ENCODE assay signal across 27 cellular contexts in genomic region chr16:77491091-77491490, GRCh38. TPM values are rescaled to one million over a fixed set of nuclear protein-coding genes. Genes with fewer than 3 reads are reported as not detected.
"Had no signal": no experiment of that assay in that cellular context is flagged by ENCODE, and none has a peak within 500 bp of the region (broad histone marks: within the 10 kb centered on the region; RNA-seq: fewer than 3 reads in every experiment).

No MANE protein-coding gene starts in this region.

- H3K9me3 ChIP-seq: suprapubic skin, testis, thoracic aorta, thyroid gland, transverse colon, upper lobe of left lung, upper lobe of right lung, uterus, vagina had no signal

- ATAC-seq: stimulated activated effector memory CD8-positive, alpha-beta T cell treated with anti-CD3 and anti-CD28 coated beads, Interleukin-12 subunit alpha, Interleukin-12 subunit beta, amount 100 ng/mL, for 72 hours; stimulated activated memory B cell treated with anti-CD40 and anti-IgM and Interleukin-4, amounts not matched to agents 10 μg/mL and 1 μg/mL and 100 μg/mL, for 72 hours; stimulated activated naive B cell treated with anti-CD40 and anti-IgM and Interleukin-4, amounts not matched to agents 10 μg/mL and 1 μg/mL and 100 μg/mL, for 72 hours; stimulated activated naive CD8-positive, alpha-beta T cell treated with anti-CD3 and anti-CD28 coated beads, Interleukin-15, amount 100 ng/mL, for 72 hours; stimulated activated naive CD8-positive, alpha-beta T cell treated with anti-CD3 and anti-CD28 coated beads, Interleukin-15, Interleukin-2, amounts not matched to agents 100 U/mL and 50 U/mL, for 24 hours; upper lobe of right lung had no signal

- H3K27ac ChIP-seq: stomach, suprapubic skin, testis, thoracic aorta, thyroid gland, tibial artery, tibial nerve, transverse colon, upper lobe of left lung, upper lobe of right lung, uterus, vagina had no signal

- DNase-seq: stimulated activated CD4-positive, alpha-beta T cell treated with anti-CD3 and anti-CD28 coated beads, Interleukin-2, amount 100 ng/mL, for 48 hours; stimulated activated CD4-positive, alpha-beta T cell treated with anti-CD3 and anti-CD28 coated beads, Interleukin-4, amount 100 ng/mL, for 1 hour; stimulated activated CD4-positive, alpha-beta T cell treated with anti-CD3 and anti-CD28 coated beads, Interleukin-4, amount 100 ng/mL, for 24 hours; stimulated activated CD8-positive, alpha-beta memory T cell treated with anti-CD3 and anti-CD28 coated beads, Interleukin-4, amount 100 ng/mL, for 48 hours; stimulated activated naive B cell treated with anti-CD40 and anti-IgM and Interleukin-4, amounts not matched to agents 10 μg/mL and 1 μg/mL and 100 μg/mL, for 72 hours; stimulated activated naive CD4-positive, alpha-beta T cell; stimulated activated naive CD4-positive, alpha-beta T cell treated with Interleukin-2 at 50 U/mL for 16 hours; stimulated activated naive CD8-positive, alpha-beta T cell treated with anti-CD3 and anti-CD28 coated beads, Interleukin-15, amount 100 ng/mL, for 72 hours; stimulated activated naive CD8-positive, alpha-beta T cell treated with anti-CD3 and anti-CD28 coated beads, Interleukin-15, Interleukin-2, amounts not matched to agents 100 U/mL and 50 U/mL, for 24 hours; stomach; substantia nigra; testis; thyroid gland; tibial artery; transverse colon; trophoblast cell; upper lobe of left lung; upper lobe of right lung; uterus had no signal

- H3K4me1 ChIP-seq: stomach, suprapubic skin, testis, thyroid gland, tibial artery, tibial nerve, transverse colon, upper lobe of left lung, upper lobe of right lung, uterus, vagina had no signal

- FAIRE-seq: urothelium cell line had no signal

- H3K27me3 ChIP-seq: suprapubic skin, testis, thyroid gland, tibial artery, tibial nerve, transverse colon, upper lobe of left lung, upper lobe of right lung, uterus, vagina had no signal

- H3K4me3 ChIP-seq: stomach, suprapubic skin, testis, thoracic aorta, thyroid gland, tibial artery, tibial nerve, transverse colon, upper lobe of left lung, upper lobe of right lung, uterus, vagina had no signal

- H3K36me3 ChIP-seq: stomach, suprapubic skin, thoracic aorta, thyroid gland, tibial artery, tibial nerve, transverse colon, upper lobe of left lung, upper lobe of right lung, uterus, vagina had no signal

RNA-seq across cellular contexts. Expression of gene ADAMTS18, which starts 56.3 kb away (rescaled TPM):
- total RNA-seq: ureter had no signal
- polyA plus RNA-seq: stomach had no signal
